1 cellular context compared by ENCODE assay signal in genomic region chr5:172052454-172053236, GRCh38.
TF ChIP-seq lines count a peak whose summit lies in the region.

No MANE protein-coding gene starts in this region.

TF ChIP-seq in endothelial cell of umbilical vein, 7 proteins besides CTCF, POLR2A, EP300 and RAD21 (continued from another document):
- TF ChIP-seq EZH2 (IDR thresholded peaks at IDR 0.05; ENCODE audit: borderline replicate concordance, low read depth, low read length, severe bottlenecking) (no peak), GATA2 (IDR thresholded peaks at IDR 0.05; ENCODE audit: insufficient read depth, insufficient read length, low read depth, low read length) (no peak)
- TF ChIP-seq, protein P1, sequence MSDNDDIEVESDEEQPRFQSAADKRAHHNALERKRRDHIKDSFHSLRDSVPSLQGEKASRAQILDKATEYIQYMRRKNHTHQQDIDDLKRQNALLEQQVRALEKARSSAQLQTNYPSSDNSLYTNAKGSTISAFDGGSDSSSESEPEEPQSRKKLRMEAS (IDR thresholded peaks at IDR 0.05; ENCODE audit: insufficient read depth, insufficient read length), result no peak
